ENCODE assay signal across 18 cellular contexts in the genomic region with DNA sequence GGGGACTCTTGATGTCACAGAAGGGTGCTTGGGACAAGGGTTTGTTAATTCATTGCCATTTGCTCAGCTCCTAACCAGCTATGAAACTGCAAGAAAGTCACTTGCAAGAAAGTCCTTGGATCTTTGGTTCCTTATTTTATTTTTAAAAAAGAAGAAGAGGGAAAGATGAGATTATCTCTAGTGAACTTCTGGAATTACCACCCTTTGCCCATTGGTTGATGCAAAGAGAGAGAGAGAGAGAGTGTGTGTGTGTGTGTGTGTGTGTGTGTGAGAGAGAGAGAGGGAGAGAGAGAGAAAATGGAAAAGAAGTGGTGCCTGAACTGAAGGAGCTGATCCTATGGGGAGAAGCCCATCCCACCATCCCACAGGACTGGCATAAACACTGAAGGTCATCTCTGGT. TPM values are rescaled to one million over a fixed set of nuclear protein-coding genes. Genes with fewer than 3 reads are reported as not detected.
DNase-seq lines count a peak whose midpoint lies in the region; FAIRE-seq and TF ChIP-seq lines count a peak whose summit lies in the region.
"Had no signal": no experiment of that assay in that cellular context is flagged by ENCODE, and none has a peak within 500 bp of the region (broad histone marks: within the 10 kb centered on the region; RNA-seq: fewer than 3 reads in every experiment).

No MANE protein-coding gene starts in this region.

- peaks cover 10% of the 10 kb centered on the region for H3K79me2 ChIP-seq in astrocyte (ENCODE audit: insufficient read depth, low read length)
- peaks cover 9% of the 10 kb centered on the region for H3K79me2 ChIP-seq in trophoblast cell (ENCODE audit: control insufficient read depth, insufficient read depth, low read length, poor library complexity)

- H4K20me1 ChIP-seq in astrocyte (ENCODE audit: insufficient read depth, low read length), result no peaks in the 10 kb centered on the region

- H3K4me2 ChIP-seq in astrocyte (ENCODE audit: low read length) (no peak overlapping the region), trophoblast cell (ENCODE audit: low read length) (no peak overlapping the region)

- no peak overlapping the region for H3K23ac ChIP-seq in trophoblast cell (ENCODE audit: low read length)

- peaks cover 17% of the 10 kb centered on the region for H3K79me1 ChIP-seq in trophoblast cell (ENCODE audit: low read length)

- FAIRE-seq in astrocyte (lab: Jason Lieb, UNC), result no peak
- FAIRE-seq: GM12891, H1, HepG2, HTR-8/SVneo had no signal

- DNase-seq in SIG-M5 treated with dmso at 0.1 percent for 504 hours (lab: John Stamatoyannopoulos, UW; ENCODE audit: unreplicated experiment) (peak; percentile 35), SIG-M5 (lab: John Stamatoyannopoulos, UW) (no peak), MV-4-11 (lab: John Stamatoyannopoulos, UW) (peak; percentile 85), astrocyte (ENCODE audit: low read depth) (no peak), trophoblast cell (no peak), DMS79 treated with DMSO at 0.1 percent for 48 hours (lab: John Stamatoyannopoulos, UW) (no peak), DMS 273 treated with DMSO at 0.1 percent for 48 hours (lab: John Stamatoyannopoulos, UW) (no peak)
- DNase-seq in central memory CD4-positive, alpha-beta T cell, result no peak
- DNase-seq: CD4-positive, CD25-positive, alpha-beta regulatory T cell; HFFc6 had no signal

- no peak overlapping the region for H2BK120ac ChIP-seq in trophoblast cell (ENCODE audit: insufficient read depth, low read length, poor library complexity)

- H3K4me1 ChIP-seq in astrocyte (ENCODE audit: insufficient read depth, low read length) (peaks cover 8% of the 10 kb centered on the region), trophoblast cell (ENCODE audit: control insufficient read depth in 1 of 2, insufficient read depth in 2 of 2, low read length in 2 of 2) (peaks cover 3 to 9% of the 10 kb centered on the region in 2 experiments)

- no peak overlapping the region for H2AK5ac ChIP-seq in trophoblast cell (ENCODE audit: low read length)

- peaks cover 12% of the 10 kb centered on the region for H3K4me1 Mint-ChIP-seq in astrocyte (ENCODE audit: low read depth, unreplicated experiment)

- peaks cover 10% of the 10 kb centered on the region for H3K36me3 Mint-ChIP-seq in astrocyte (ENCODE audit: low read depth, unreplicated experiment)

- no peak overlapping the region for H3K4ac ChIP-seq in trophoblast cell (ENCODE audit: low read depth, low read length)

- H2BK12ac ChIP-seq in trophoblast cell (ENCODE audit: low read length), result peak overlapping the region; percentile 51

- H3K27me3 Mint-ChIP-seq in astrocyte (ENCODE audit: low read depth, unreplicated experiment), result no peaks in the 10 kb centered on the region

- H3K9ac ChIP-seq in astrocyte (ENCODE audit: low read length) (no peak overlapping the region), trophoblast cell (ENCODE audit: low read length) (no peak overlapping the region)

- H2BK5ac ChIP-seq in trophoblast cell (ENCODE audit: low read depth, low read length, poor library complexity), result no peak overlapping the region

- H3K36me3 ChIP-seq in astrocyte (ENCODE audit: insufficient read depth, low read length), result no peaks in the 10 kb centered on the region
- no peaks in the 10 kb centered on the region for H3K36me3 ChIP-seq in trophoblast cell (ENCODE audit: control insufficient read depth in 1 of 2, insufficient read depth in 2 of 2, low read length in 2 of 2)

- H4K91ac ChIP-seq in trophoblast cell (ENCODE audit: low read depth, low read length), result no peak overlapping the region

- peak overlapping the region; percentile 71 for H3K27ac Mint-ChIP-seq in astrocyte (ENCODE audit: unreplicated experiment)
- H3K27ac Mint-ChIP-seq: CD4-positive, CD25-positive, alpha-beta regulatory T cell; HFFc6 had no signal

- peaks cover 23% of the 10 kb centered on the region for H3K9me3 Mint-ChIP-seq in astrocyte (ENCODE audit: unreplicated experiment)
- H3K9me3 Mint-ChIP-seq: HFFc6 had no signal

- no peak for TF ChIP-seq CTCF in astrocyte (IDR thresholded peaks at IDR 0.05; ENCODE audit: insufficient read depth, low read depth, low read length)

- H3K27ac ChIP-seq in astrocyte (ENCODE audit: low read depth, low read length), result no peak overlapping the region
- no peak overlapping the region for H3K27ac ChIP-seq in trophoblast cell (ENCODE audit: low read depth, low read length)
- H3K27ac ChIP-seq: 22Rv1 had no signal

- H3K4me3 ChIP-seq in astrocyte (ENCODE audit: insufficient read depth, low read depth, low read length) (no peak overlapping the region), trophoblast cell (ENCODE audit: low read depth, low read length) (no peak overlapping the region)
- H3K4me3 ChIP-seq: HAP-1 had no signal

- no peaks in the 10 kb centered on the region for H3K9me3 ChIP-seq in astrocyte (ENCODE audit: insufficient read depth, low read depth, low read length)
- no peaks in the 10 kb centered on the region for H3K9me3 ChIP-seq in trophoblast cell (ENCODE audit: insufficient read depth, low read depth, low read length)

- H4K12ac ChIP-seq in trophoblast cell (ENCODE audit: low read depth, low read length), result no peak overlapping the region

- no peak overlapping the region for H3K4me3 Mint-ChIP-seq in astrocyte (ENCODE audit: unreplicated experiment)
- H3K4me3 Mint-ChIP-seq: HFFc6 had no signal

- H3K27me3 ChIP-seq in astrocyte (ENCODE audit: insufficient read depth, low read length), result no peaks in the 10 kb centered on the region
- no peaks in the 10 kb centered on the region for H3K27me3 ChIP-seq in trophoblast cell (ENCODE audit: insufficient read depth, low read length)

- H3K14ac ChIP-seq in trophoblast cell (ENCODE audit: low read length), result no peak overlapping the region

- H3K18ac ChIP-seq in trophoblast cell (ENCODE audit: low read length), result no peak overlapping the region

- no peak overlapping the region for H4K8ac ChIP-seq in trophoblast cell (ENCODE audit: low read depth, low read length)

- H2AFZ ChIP-seq in astrocyte (ENCODE audit: low read depth, low read length) (no peak overlapping the region), trophoblast cell (ENCODE audit: insufficient read depth, low read length, poor library complexity) (no peak overlapping the region)

RNA-seq across cellular contexts. Expression of a gene that starts 4.7 kb away (rescaled TPM):
- total RNA-seq in astrocyte, result 54.3 and 63.9 TPM in 2 replicates
- polyA plus RNA-seq in trophoblast cell (2013), result 65.4 and 66.9 TPM in 2 replicates

RNA-seq across cellular contexts. Expression of a gene that starts 35.7 kb away (rescaled TPM):
- total RNA-seq in astrocyte, result 43.6 and 47.4 TPM in 2 replicates
- 37.3 and 39.8 TPM in 2 replicates for polyA plus RNA-seq in trophoblast cell (2013)

RNA-seq across cellular contexts. Expression of a gene that starts 38.8 kb away (rescaled TPM):
- total RNA-seq in astrocyte, result 0.14 TPM in 1 of 2 replicates, not detected in the other
- polyA plus RNA-seq in trophoblast cell (2013), result 0.04 TPM in 1 of 2 replicates, not detected in the other
- total RNA-seq: CD4-positive, CD25-positive, alpha-beta regulatory T cell; G401; HFFc6 had no signal
- polyA plus RNA-seq: BJ; CD4-positive, CD25-positive, alpha-beta regulatory T cell had no signal

Comparison
In these comparisons a context has a peak if more than half of its experiments do, and no peak if none do; other contexts are left out.
1. DNase-seq: peak in SIG-M5 treated with dmso at 0.1 percent for 504 hours (single experiment) and MV-4-11 (single experiment); none in SIG-M5 (single experiment), astrocyte (single experiment), trophoblast cell (0 of 2), DMS79 treated with DMSO at 0.1 percent for 48 hours (single experiment), DMS 273 treated with DMSO at 0.1 percent for 48 hours (single experiment) and central memory CD4-positive, alpha-beta T cell (single experiment).